Comparison of ENCODE assay signal across 8 cellular contexts in genomic region chr14:77459072-77459723, GRCh38. TPM values are rescaled to one million over a fixed set of nuclear protein-coding genes. Genes with fewer than 3 reads are reported as not detected.
A peak's percentile ranks its signal among the peaks of the same experiment; 100 is the strongest.
DNase-seq lines count a peak whose midpoint lies in the region; ATAC-seq and TF ChIP-seq lines count a peak whose summit lies in the region.

No MANE protein-coding gene starts in this region.

- H3K36me3 ChIP-seq in heart right ventricle, result peaks cover 0 to 50% (median 32%) of the 10 kb centered on the region in 9 donors

- intact Hi-C loops in heart right ventricle (cut with DNase I) (loop anchor here in 7 of 10 donors (2.0 to 10.0 kb wide), 9 partner anchors 86 to 246 kb away; partner anchors contain the start of genes ALKBH1 (in 5 of the 7), GSTZ1 (in 5 of the 7), POMT2 (in 5 of the 7) and SLIRP (in 5 of the 7)), Right ventricle myocardium inferior (cut with DNase I) (loop anchor here (5.0 kb wide), 1 partner anchor 93 kb away; no protein-coding TSS in a partner anchor), dorsolateral prefrontal cortex (cut with DNase I) (loop anchor here (2.0 to 10.0 kb wide), 7 partner anchors 92 to 307 kb away; partner anchors contain the start of genes ALKBH1 (in 2 of the 2), SLIRP (in 2 of the 2), GSTZ1 (in 1 of the 2) and POMT2 (in 1 of the 2))

- peak overlapping the region; percentile 75 to 99 (median 95) for H3K4me3 ChIP-seq in heart right ventricle
- peak overlapping the region; percentile 66 to 100 (median 98) for H3K4me3 ChIP-seq in dorsolateral prefrontal cortex

- no peaks in the 10 kb centered on the region for H3K9me3 ChIP-seq in heart right ventricle

- H3K27me3 Mint-ChIP-seq in activated CD4-positive, alpha-beta T cell treated with anti-CD3 and anti-CD28 coated beads, Interleukin-2, amount 10 ng/mL, durations not matched to agents 7 days and 5 days, result no peaks in the 10 kb centered on the region
- H3K27me3 Mint-ChIP-seq in mesothelial cell of epicardium (ENCODE audit: low read depth), result no peaks in the 10 kb centered on the region

- H3K4me1 Mint-ChIP-seq in activated CD4-positive, alpha-beta T cell treated with anti-CD3 and anti-CD28 coated beads, Interleukin-2, amount 10 ng/mL, durations not matched to agents 7 days and 5 days, result peaks cover 39% of the 10 kb centered on the region
- H3K4me1 Mint-ChIP-seq in mesothelial cell of epicardium, result peaks cover 24% of the 10 kb centered on the region

- H3K27ac ChIP-seq in heart right ventricle (peak overlapping the region in 2 of 10 donors; percentile 91 to 95), dorsolateral prefrontal cortex (peak overlapping the region in 38 of 59 donors; percentile 2 to 100 (median 99))

- ATAC-seq in heart right ventricle (no peak), Right ventricle myocardium inferior (no peak)

- H3K9me3 Mint-ChIP-seq in activated CD4-positive, alpha-beta T cell treated with anti-CD3 and anti-CD28 coated beads, Interleukin-2, amount 10 ng/mL, durations not matched to agents 7 days and 5 days, result no peaks in the 10 kb centered on the region
- H3K9me3 Mint-ChIP-seq in mesothelial cell of epicardium, result no peaks in the 10 kb centered on the region

- peak overlapping the region; percentile 100 for H3K4me3 Mint-ChIP-seq in activated CD4-positive, alpha-beta T cell treated with anti-CD3 and anti-CD28 coated beads, Interleukin-2, amount 10 ng/mL, durations not matched to agents 7 days and 5 days
- H3K4me3 Mint-ChIP-seq in mesothelial cell of epicardium, result peak overlapping the region; percentile 100

- H3K27ac Mint-ChIP-seq in activated CD4-positive, alpha-beta T cell treated with anti-CD3 and anti-CD28 coated beads, Interleukin-2, amount 10 ng/mL, durations not matched to agents 7 days and 5 days, result peak overlapping the region; percentile 100
- H3K27ac Mint-ChIP-seq in mesothelial cell of epicardium, result peak overlapping the region; percentile 100

- 41 to 43% methylated on average over 13 of the region's 13 CpGs for WGBS in heart right ventricle, 2 donors

- DNase-seq in heart right ventricle, result peak in 1 of 2 donors; percentile 35
- DNase-seq in Right ventricle myocardium inferior (ENCODE audit: missing footprints), result no peak
- DNase-seq in NCI-H2227 treated with DMSO at 0.1 percent for 48 hours (lab: John Stamatoyannopoulos, UW), result peak; percentile 62
- peak; percentile 78 for DNase-seq in activated CD4-positive, alpha-beta T cell treated with anti-CD3 and anti-CD28 coated beads, Interleukin-2, amount 10 ng/mL, durations not matched to agents 7 days and 5 days
- peak in 8 of 10 donors; percentile 15 to 92 (median 67) for DNase-seq in dorsolateral prefrontal cortex
- DNase-seq in mesothelial cell of epicardium (ENCODE audit: low spot score in 2 of 2, unreplicated experiment in 2 of 2), result peak in 1 of 2 experiments; percentile 67
- DNase-seq in stimulated activated CD8-positive, alpha-beta memory T cell treated with anti-CD3 and anti-CD28 coated beads, Interleukin-15, amount 100 ng/mL, for 24 hours (ENCODE audit: low read depth), result peak; percentile 13
- no peak for DNase-seq in OCI-M2 (lab: John Stamatoyannopoulos, UW; ENCODE audit: unreplicated experiment)

- peaks cover 5 to 36% (median 26%) of the 10 kb centered on the region in 9 donors for H3K4me1 ChIP-seq in heart right ventricle

- POLR2A ChIA-PET in activated CD4-positive, alpha-beta T cell treated with anti-CD3 and anti-CD28 coated beads, Interleukin-2, amount 10 ng/mL, durations not matched to agents 7 days and 5 days (lab: Charles Lee), result interaction anchor here (0.6 kb wide), 1 partner anchor 10 kb away, joined by 3 read pairs; no protein-coding TSS in a partner anchor

- TF ChIP-seq CTCF in heart right ventricle (IDR thresholded peaks at IDR 0.05) (peak in 8 of 9 donors; percentile 22 to 69 (median 54)), dorsolateral prefrontal cortex (IDR thresholded peaks at IDR 0.05 in 54 of 56, conservative IDR thresholded peaks at IDR 0.05 in 2 of 56; ENCODE audit: low read depth in 1 of 56, partially characterized antibody in 56 of 56) (peak; percentile 35 to 85 (median 70)), mesothelial cell of epicardium (IDR thresholded peaks at IDR 0.05; ENCODE audit: unreplicated experiment) (peak; percentile 64)

- peaks cover 46% of the 10 kb centered on the region for H3K36me3 Mint-ChIP-seq in activated CD4-positive, alpha-beta T cell treated with anti-CD3 and anti-CD28 coated beads, Interleukin-2, amount 10 ng/mL, durations not matched to agents 7 days and 5 days (ENCODE audit: low read depth)
- H3K36me3 Mint-ChIP-seq in mesothelial cell of epicardium, result peaks cover 26% of the 10 kb centered on the region

- H3K27me3 ChIP-seq in heart right ventricle, result no peaks in the 10 kb centered on the region
- H3K27me3 ChIP-seq in dorsolateral prefrontal cortex, result no peaks in the 10 kb centered on the region

- CTCF ChIA-PET in activated CD4-positive, alpha-beta T cell treated with anti-CD3 and anti-CD28 coated beads, Interleukin-2, amount 10 ng/mL, durations not matched to agents 7 days and 5 days (lab: Charles Lee), result interaction anchor here (0.8 to 2.0 kb wide), 11 partner anchors 9 to 359 kb away, joined by 3 to 6 read pairs (median 3); partner anchors contain the start of genes SAMD15 and TMED8

RNA-seq across cellular contexts. Expression of gene AHSA1, which starts 1.3 kb away (rescaled TPM):
- total RNA-seq in heart right ventricle (100 to 1,000 TPM; 107 to 193 (median 166) TPM), Right ventricle myocardium inferior (194 TPM), dorsolateral prefrontal cortex (100 to 1,000 TPM in 119 of 120 experiments, 10 to 100 TPM in 1; 95.6 to 479 (median 192) TPM), mesothelial cell of epicardium (99.9 to 125 TPM (median 119 TPM) in 3 replicates)
- polyA plus RNA-seq in heart right ventricle, result 100 to 1,000 TPM in 1 of 2 donors, 10 to 100 TPM in 1; 88.2 to 247 TPM
- total RNA-seq in activated CD4-positive, alpha-beta T cell treated with anti-CD3 and anti-CD28 coated beads, Interleukin-2, amount 10 ng/mL, durations not matched to agents 7 days and 5 days, result 100 to 1,000 TPM; 217 to 245 TPM

RNA-seq across cellular contexts. Expression of gene VIPAS39, which starts 1.8 kb away (rescaled TPM):
- total RNA-seq in heart right ventricle, result 10 to 100 TPM in 9 of 10 donors, 1 to 10 TPM in 1; 8.1 to 18.7 (median 14.7) TPM
- polyA plus RNA-seq in heart right ventricle, result 10 to 100 TPM in 1 of 2 donors, 1 to 10 TPM in 1; 8.0 to 10.4 TPM
- 11.0 TPM for total RNA-seq in Right ventricle myocardium inferior
- total RNA-seq in activated CD4-positive, alpha-beta T cell treated with anti-CD3 and anti-CD28 coated beads, Interleukin-2, amount 10 ng/mL, durations not matched to agents 7 days and 5 days, result 10 to 100 TPM; 19.0 to 20.7 TPM
- 10 to 100 TPM; 13.2 to 25.2 (median 19.5) TPM for total RNA-seq in dorsolateral prefrontal cortex
- 25.8 to 29.7 TPM (median 27.8 TPM) in 3 replicates for total RNA-seq in mesothelial cell of epicardium

RNA-seq across cellular contexts. Expression of gene NOXRED1, which starts 35.9 kb away (rescaled TPM):
- total RNA-seq in heart right ventricle (under 1 TPM in 5 of 10 donors, not detected in 5; 0.12 to 0.40 (median 0.30) TPM), Right ventricle myocardium inferior (0.22 TPM), dorsolateral prefrontal cortex (1 to 10 TPM in 79 of 120 experiments, under 1 TPM in 41; 0.35 to 3.4 (median 1.1) TPM), mesothelial cell of epicardium (0.63 to 1.1 TPM (median 0.84 TPM) in 3 replicates)
- polyA plus RNA-seq in heart right ventricle, result under 1 TPM in 1 of 2 donors, not detected in 1; 0.04 TPM
- under 1 TPM; 0.22 to 0.67 TPM for total RNA-seq in activated CD4-positive, alpha-beta T cell treated with anti-CD3 and anti-CD28 coated beads, Interleukin-2, amount 10 ng/mL, durations not matched to agents 7 days and 5 days

RNA-seq across cellular contexts. Expression of gene ISM2, which starts 39.4 kb away (rescaled TPM):
- total RNA-seq in heart right ventricle (not detected), Right ventricle myocardium inferior (not detected), dorsolateral prefrontal cortex (1 to 10 TPM in 46 of 120 experiments, under 1 TPM in 69, not detected in 5; 0.19 to 3.2 (median 0.90) TPM), mesothelial cell of epicardium (0.18 to 0.25 TPM (median 0.24 TPM) in 3 replicates)
- polyA plus RNA-seq in heart right ventricle, result not detected
- total RNA-seq in activated CD4-positive, alpha-beta T cell treated with anti-CD3 and anti-CD28 coated beads, Interleukin-2, amount 10 ng/mL, durations not matched to agents 7 days and 5 days, result not detected

Comparison
In these comparisons a context has a peak if more than half of its experiments do, and no peak if none do; other contexts are left out.
1. DNase-seq: peak in NCI-H2227 treated with DMSO at 0.1 percent for 48 hours (single experiment), activated CD4-positive, alpha-beta T cell treated with anti-CD3 and anti-CD28 coated beads, Interleukin-2, amount 10 ng/mL, durations not matched to agents 7 days and 5 days (single experiment), dorsolateral prefrontal cortex (8 of 10) and stimulated activated CD8-positive, alpha-beta memory T cell treated with anti-CD3 and anti-CD28 coated beads, Interleukin-15, amount 100 ng/mL, for 24 hours (single experiment); none in Right ventricle myocardium inferior (single experiment) and OCI-M2 (single experiment).
2. Peak in every context shown above with its lines, with median percentiles within 50 percentile points of each other: CTCF ChIP-seq.